ENCODE assay signal across 15 cellular contexts in genomic region chr9:89175739-89176360, GRCh38. TPM values are rescaled to one million over a fixed set of nuclear protein-coding genes. Genes with fewer than 3 reads are reported as not detected.
DNase-seq lines count a peak whose midpoint lies in the region; ATAC-seq and TF ChIP-seq lines count a peak whose summit lies in the region.
"Had no signal": no experiment of that assay in that cellular context is flagged by ENCODE, and none has a peak within 500 bp of the region (broad histone marks: within the 10 kb centered on the region; RNA-seq: fewer than 3 reads in every experiment).

No MANE protein-coding gene starts in this region.

- no peak overlapping the region for H2BK120ac ChIP-seq in H9 (ENCODE audit: low read depth, low read length, poor library complexity, severe bottlenecking)

- no peak overlapping the region for H3K14ac ChIP-seq in H9 (ENCODE audit: insufficient read depth, low read length)

- no peak overlapping the region for H2AK5ac ChIP-seq in H9 (ENCODE audit: insufficient read length, low read length)

- H2AFZ ChIP-seq in H9 (ENCODE audit: low read length) (no peak overlapping the region), SK-N-SH (ENCODE audit: low read depth) (0 out of 2 replicates have a peak overlapping the region, but pooled peaks have one; percentile 11), fibroblast of lung (ENCODE audit: low read length) (no peak overlapping the region)

- H3K27me3 Mint-ChIP-seq in H9 (ENCODE audit: low read depth), result peaks cover 46% of the 10 kb centered on the region
- peaks cover 79% of the 10 kb centered on the region for H3K27me3 Mint-ChIP-seq in activated T-cell treated with anti-CD3 and anti-CD28 coated beads, Interleukin-2, amount 50 U/mL, for 24 hours

- peaks cover 35 to 37% of the 10 kb centered on the region in 2 experiments for H3K4me1 Mint-ChIP-seq in H9
- peaks cover 22% of the 10 kb centered on the region for H3K4me1 Mint-ChIP-seq in activated T-cell treated with anti-CD3 and anti-CD28 coated beads, Interleukin-2, amount 50 U/mL, for 24 hours (ENCODE audit: low read depth)

- DNase-seq in H9 (no peak), SK-N-SH (peak; percentile 73), fibroblast of lung (ENCODE audit: low read depth in 2 of 2) (peak; percentile 47 to 56), suprapubic skin (ENCODE audit: low spot score in 2 of 2) (no peak), tibial nerve (ENCODE audit: low spot score in 2 of 2) (no peak)
- DNase-seq in activated T-cell treated with anti-CD3 and anti-CD28 coated beads, Interleukin-2, amount 50 U/mL, for 24 hours, result no peak
- DNase-seq: activated B cell treated with CpG ODN at 0.5 μM for 24 hours; activated CD8-positive, alpha-beta memory T cell treated with anti-CD3 and anti-CD28 coated beads, Interleukin-2, amount 50 U/mL, for 4 hours; activated naive CD4-positive, alpha-beta T cell treated with anti-CD3 and anti-CD28 coated beads, Interleukin-2, amount 50 U/mL, for 16 hours; CD4-positive, alpha-beta memory T cell; NCI-H1048; OCI-M1 had no signal

- no peaks in the 10 kb centered on the region for H3K36me3 ChIP-seq in SK-N-SH (replicated peaks in 1 of 2; ENCODE audit: control insufficient read depth in 1 of 2, insufficient read depth in 2 of 2, low read length in 1 of 2)
- H3K36me3 ChIP-seq in fibroblast of lung (ENCODE audit: control insufficient read depth, insufficient read depth, low read length), result no peaks in the 10 kb centered on the region
- H3K36me3 ChIP-seq in suprapubic skin, result no peaks in the 10 kb centered on the region
- H3K36me3 ChIP-seq in tibial nerve, result no peaks in the 10 kb centered on the region
- H3K36me3 ChIP-seq: thoracic aorta had no signal

- POLR2A ChIA-PET in SK-N-SH (lab: Yijun Ruan, JAX), result no interaction called here

- H3K27me3 ChIP-seq in H9 (ENCODE audit: insufficient read depth, low read length) (no peaks in the 10 kb centered on the region; the same call in 1 of the 2 replicates), SK-N-SH (ENCODE audit: insufficient read depth) (no peaks in the 10 kb centered on the region), fibroblast of lung (ENCODE audit: control insufficient read depth, insufficient read depth, low read length) (no peaks in the 10 kb centered on the region), suprapubic skin (peaks cover 28% of the 10 kb centered on the region), tibial nerve (peaks cover 0 to 25% of the 10 kb centered on the region in 2 donors)

- no peak overlapping the region for H3T11ph ChIP-seq in H9 (ENCODE audit: low read length)

- no peaks in the 10 kb centered on the region for H3K36me3 Mint-ChIP-seq in H9 (ENCODE audit: insufficient read depth in 1 of 3, low read depth in 3 of 3)
- no peaks in the 10 kb centered on the region for H3K36me3 Mint-ChIP-seq in activated T-cell treated with anti-CD3 and anti-CD28 coated beads, Interleukin-2, amount 50 U/mL, for 24 hours (ENCODE audit: low read depth)

- no peak overlapping the region for H4K91ac ChIP-seq in H9 (ENCODE audit: insufficient read length, low read depth, low read length)

- CTCF ChIA-PET in SK-N-SH (lab: Yijun Ruan, JAX), result interaction anchor here (0.6 to 9.2 kb wide), 6 partner anchors 58 to 135 kb away, joined by 3 to 64 read pairs (median 3); no protein-coding TSS in a partner anchor

- H3K4ac ChIP-seq in H9 (ENCODE audit: low read depth, low read length), result no peak overlapping the region

- no peaks in the 10 kb centered on the region for H3K9me3 ChIP-seq in H9 (ENCODE audit: control insufficient read depth, low read depth, low read length)
- no peaks in the 10 kb centered on the region for H3K9me3 ChIP-seq in SK-N-SH
- H3K9me3 ChIP-seq in fibroblast of lung (ENCODE audit: control insufficient read depth, insufficient read depth, low read depth, low read length), result no peaks in the 10 kb centered on the region
- H3K9me3 ChIP-seq in suprapubic skin, result no peaks in the 10 kb centered on the region
- no peaks in the 10 kb centered on the region for H3K9me3 ChIP-seq in tibial nerve
- H3K9me3 ChIP-seq: thoracic aorta had no signal

- no peak overlapping the region for H2BK12ac ChIP-seq in H9 (ENCODE audit: insufficient read length, low read depth, low read length)

- H3K79me2 ChIP-seq in H9 (ENCODE audit: insufficient read depth, low read length) (peaks cover 7% of the 10 kb centered on the region; the same call in 1 of the 2 replicates), SK-N-SH (ENCODE audit: insufficient read depth) (peaks cover 83% of the 10 kb centered on the region), fibroblast of lung (ENCODE audit: control insufficient read depth, insufficient read depth, low read length) (peaks cover 23% of the 10 kb centered on the region)

- H3K4me3 Mint-ChIP-seq in H9, result peak overlapping the region in 1 of 2 experiments; percentile 48; a peak in 1 of 5 replicates
- H3K4me3 Mint-ChIP-seq in activated T-cell treated with anti-CD3 and anti-CD28 coated beads, Interleukin-2, amount 50 U/mL, for 24 hours, result no peak overlapping the region
- H3K4me3 Mint-ChIP-seq: activated B cell treated with CpG ODN at 0.5 μM for 24 hours; CD4-positive, alpha-beta memory T cell had no signal

- H2BK20ac ChIP-seq in H9 (ENCODE audit: low read depth, low read length, poor library complexity, severe bottlenecking), result no peak overlapping the region

- no peak overlapping the region for H4K8ac ChIP-seq in H9 (replicated peaks; ENCODE audit: insufficient read length, low read depth, low read length)

- no peaks in the 10 kb centered on the region for H3K79me1 ChIP-seq in H9 (ENCODE audit: insufficient read depth, low read depth, low read length, poor library complexity, severe bottlenecking)

- H3K9me2 ChIP-seq in SK-N-SH, result no peaks in the 10 kb centered on the region

- H3K9ac ChIP-seq in H9 (ENCODE audit: extremely low read depth, insufficient read length, low read length) (no peak overlapping the region), SK-N-SH (peak overlapping the region; percentile 72), fibroblast of lung (ENCODE audit: insufficient read depth, low read length) (no peak overlapping the region)

- no peak overlapping the region for H3K18ac ChIP-seq in H9 (ENCODE audit: insufficient read length, low read depth, low read length)

- H3K56ac ChIP-seq in H9 (ENCODE audit: insufficient read length, low read depth, low read length), result no peak overlapping the region

- peak; percentile 61 for TF ChIP-seq RAD21 in SK-N-SH (IDR thresholded peaks at IDR 0.05; ENCODE audit: low read length)

- H3K23ac ChIP-seq in H9 (ENCODE audit: insufficient read length, low read depth, low read length), result no peak overlapping the region

- H2BK15ac ChIP-seq in H9 (ENCODE audit: low read depth, low read length), result no peak overlapping the region

- H3K23me2 ChIP-seq in H9 (ENCODE audit: insufficient read length, low read depth, low read length, poor library complexity, severe bottlenecking), result peaks cover 25% of the 10 kb centered on the region

- no peak for TF ChIP-seq POLR2A in suprapubic skin (IDR thresholded peaks at IDR 0.05)
- no peak for TF ChIP-seq POLR2A in tibial nerve (IDR thresholded peaks at IDR 0.05)

- no peak for TF ChIP-seq CTCF in H9 (conservative IDR thresholded peaks at IDR 0.05)
- peak; percentile 54 for TF ChIP-seq CTCF in SK-N-SH (IDR thresholded peaks at IDR 0.05)
- TF ChIP-seq CTCF in fibroblast of lung (conservative IDR thresholded peaks at IDR 0.05 in 1 of 2, IDR thresholded peaks at IDR 0.05 in 1 of 2; ENCODE audit: low read depth in 1 of 2, low read length in 2 of 2), result peak in 1 of 2 donors; percentile 16
- TF ChIP-seq CTCF in suprapubic skin (IDR thresholded peaks at IDR 0.05), result no peak
- no peak for TF ChIP-seq CTCF in tibial nerve (IDR thresholded peaks at IDR 0.05)

- H4K20me1 ChIP-seq in H9 (ENCODE audit: control insufficient read depth, insufficient read depth, insufficient read length), result no peaks in the 10 kb centered on the region
- H4K20me1 ChIP-seq in SK-N-SH (ENCODE audit: insufficient read depth), result no peaks in the 10 kb centered on the region
- no peaks in the 10 kb centered on the region for H4K20me1 ChIP-seq in fibroblast of lung (ENCODE audit: control insufficient read depth, extremely low read depth, insufficient read depth, low read length)

- WGBS in H9 (ENCODE audit: extremely low coverage, insufficient read length, low lambda C conversion rate), result no CpG with 5 or more reads among the region's 11 CpGs
- WGBS in SK-N-SH (ENCODE audit: low lambda C conversion rate), result 43% methylated on average over 11 of the region's 11 CpGs
- 83% methylated on average over 11 of the region's 11 CpGs for WGBS in suprapubic skin
- WGBS in tibial nerve, 2 donors, result 82 to 86% methylated on average over 11 of the region's 11 CpGs

- no peak overlapping the region for H3K27ac ChIP-seq in H9 (ENCODE audit: insufficient read length, low read depth, low read length)
- H3K27ac ChIP-seq in SK-N-SH (ENCODE audit: low read depth in 2 of 2, low read length in 1 of 2), result peak overlapping the region; percentile 63 to 94
- H3K27ac ChIP-seq in fibroblast of lung (ENCODE audit: insufficient read depth, low read length), result no peak overlapping the region
- no peak overlapping the region for H3K27ac ChIP-seq in suprapubic skin
- H3K27ac ChIP-seq in tibial nerve, result no peak overlapping the region
- H3K27ac ChIP-seq: thoracic aorta had no signal

- peak overlapping the region; percentile 6 for H3K4me2 ChIP-seq in H9 (ENCODE audit: insufficient read depth, insufficient read length, low read length)
- H3K4me2 ChIP-seq in SK-N-SH, result peak overlapping the region; percentile 81
- peak overlapping the region; percentile 61 for H3K4me2 ChIP-seq in fibroblast of lung (ENCODE audit: extremely low read depth, insufficient read depth, low read length)

- H3K4me3 ChIP-seq in SK-N-SH (ENCODE audit: low read depth in 2 of 2, low read length in 1 of 2), result peak overlapping the region; percentile 69 to 70
- peak overlapping the region in 2 of 4 experiments; percentile 58 to 71 for H3K4me3 ChIP-seq in fibroblast of lung (replicated peaks in 1 of 4; ENCODE audit: control extremely low read depth in 1 of 4, insufficient read depth in 1 of 4, low read depth in 3 of 4, low read length in 4 of 4)
- H3K4me3 ChIP-seq in suprapubic skin, result peak overlapping the region; percentile 67
- H3K4me3 ChIP-seq in tibial nerve, result no peak overlapping the region
- H3K4me3 ChIP-seq: thoracic aorta had no signal

- peaks cover 17% of the 10 kb centered on the region for H3F3A ChIP-seq in SK-N-SH (replicated peaks; ENCODE audit: insufficient read depth)

- H3K4me1 ChIP-seq in H9 (ENCODE audit: insufficient read depth, low read length) (peaks cover 8% of the 10 kb centered on the region; the same call in 1 of the 2 replicates), SK-N-SH (ENCODE audit: control insufficient read depth in 1 of 2, insufficient read depth in 2 of 2, low read depth in 1 of 2, low read length in 1 of 2) (peaks cover 25 to 32% of the 10 kb centered on the region in 2 experiments), fibroblast of lung (ENCODE audit: control insufficient read depth, extremely low read depth, insufficient read depth, low read length) (peaks cover 10% of the 10 kb centered on the region), suprapubic skin (peaks cover 45% of the 10 kb centered on the region), tibial nerve (peaks cover 0 to 47% (median 15%) of the 10 kb centered on the region in 4 donors)

- H3K9me3 Mint-ChIP-seq in H9, result peaks cover 0 to 2% of the 10 kb centered on the region in 2 experiments; a peak in 1 of 5 replicates
- H3K9me3 Mint-ChIP-seq in activated T-cell treated with anti-CD3 and anti-CD28 coated beads, Interleukin-2, amount 50 U/mL, for 24 hours, result no peaks in the 10 kb centered on the region
- H3K9me3 Mint-ChIP-seq: activated B cell treated with CpG ODN at 0.5 μM for 24 hours had no signal

- TF ChIP-seq EP300 in SK-N-SH (IDR thresholded peaks at IDR 0.05; ENCODE audit: borderline replicate concordance in 1 of 2, low read depth in 1 of 2, low read length in 1 of 2), result 0 out of 4 replicates have a peak, but pooled peaks of 1 of the 2 experiments have one; percentile 9
- no peak for TF ChIP-seq EP300 in suprapubic skin (IDR thresholded peaks at IDR 0.05)
- no peak for TF ChIP-seq EP300 in tibial nerve (IDR thresholded peaks at IDR 0.05)

- ATAC-seq in HG03354 (IDR thresholded peaks at IDR 0.05; ENCODE audit: poor library complexity, severe bottlenecking, unreplicated experiment), result no peak

- no peak overlapping the region for H2BK5ac ChIP-seq in H9 (ENCODE audit: insufficient read length, low read length)

- no peak overlapping the region for H3K27ac Mint-ChIP-seq in H9
- no peak overlapping the region for H3K27ac Mint-ChIP-seq in activated T-cell treated with anti-CD3 and anti-CD28 coated beads, Interleukin-2, amount 50 U/mL, for 24 hours
- H3K27ac Mint-ChIP-seq: activated B cell treated with CpG ODN at 0.5 μM for 24 hours; CD4-positive, alpha-beta memory T cell had no signal

- H4K5ac ChIP-seq in H9 (ENCODE audit: insufficient read length, low read depth, low read length), result no peak overlapping the region

RNA-seq across cellular contexts. Expression of gene SHC3, which starts 2.8 kb away (rescaled TPM):
- total RNA-seq in H9 (2021) (1.3 and 1.8 TPM in 2 replicates), fibroblast of lung (7.7 and 16.2 TPM in 2 replicates), suprapubic skin (1 to 10 TPM; 1.7 to 6.0 (median 3.2) TPM), tibial nerve (10 to 100 TPM in 1 of 4 donors, 1 to 10 TPM in 3; 1.1 to 11.4 (median 3.4) TPM)
- polyA plus RNA-seq in SK-N-SH (2012; rRNA removed) (3.2 and 4.7 TPM in 2 replicates), fibroblast of lung (1.7 and 2.5 TPM in 2 replicates)
- polyA plus RNA-seq in SK-N-SH (2012; cell fraction: cytosol; rRNA removed), result 2.8 and 3.7 TPM in 2 replicates
- polyA plus RNA-seq in SK-N-SH (2012; cell fraction: nucleus; rRNA removed), result 8.0 and 9.2 TPM in 2 replicates
- 2.3 and 2.7 TPM in 2 replicates for polyA plus RNA-seq in fibroblast of lung (2012)
- 3.5 and 30.0 TPM in 2 replicates for polyA minus RNA-seq in fibroblast of lung (ENCODE audit: low replicate concordance)
- total RNA-seq: activated B cell treated with CpG ODN at 0.5 μM for 24 hours, G401 had no signal
- polyA plus RNA-seq: CD4-positive, alpha-beta memory T cell had no signal

Comparison
In these comparisons a context has a peak if more than half of its experiments do, and no peak if none do; other contexts are left out.
1. DNase-seq: peak in SK-N-SH (single experiment) and fibroblast of lung (2 of 2); none in H9 (single experiment), suprapubic skin (0 of 2), activated T-cell treated with anti-CD3 and anti-CD28 coated beads, Interleukin-2, amount 50 U/mL, for 24 hours (single experiment) and tibial nerve (0 of 2).
2. H3K27ac ChIP-seq: peak in SK-N-SH (2 of 2); none in H9 (single experiment), fibroblast of lung (single experiment), suprapubic skin (single experiment) and tibial nerve (0 of 4).
3. H3K4me2 ChIP-seq: peak in every context shown above with its lines; median percentile 81 in SK-N-SH; 61 in fibroblast of lung; 6 in H9.
4. H3K4me3 ChIP-seq: peak in SK-N-SH (2 of 2) and suprapubic skin (single experiment); none in tibial nerve (0 of 4).